ENCODE assay signal across 9 cellular contexts in genomic region chr11:10076458-10077141, GRCh38.
DNase-seq lines count a peak whose midpoint lies in the region; ATAC-seq and TF ChIP-seq lines count a peak whose summit lies in the region.
"Had no signal": no experiment of that assay in that cellular context is flagged by ENCODE, and none has a peak within 500 bp of the region (broad histone marks: within the 10 kb centered on the region; RNA-seq: fewer than 3 reads in every experiment).

No MANE protein-coding gene starts in this region.

- TF ChIP-seq CTCF in chondrocyte (IDR thresholded peaks at IDR 0.05): peak; percentile 77

- H3K4me1 ChIP-seq in SJCRH30: no peaks in the 10 kb centered on the region

- no peak overlapping the region for H3K27ac ChIP-seq in SJCRH30

- no peak overlapping the region for H3K4me3 Mint-ChIP-seq in chondrocyte (ENCODE audit: unreplicated experiment)
- H3K4me3 Mint-ChIP-seq in naive B cell: no peak overlapping the region
- H3K4me3 Mint-ChIP-seq: brain had no signal

- peak; percentile 64 for ATAC-seq in HG02885 (IDR thresholded peaks at IDR 0.05; ENCODE audit: poor library complexity, unreplicated experiment)
- ATAC-seq in naive B cell (ENCODE audit: low read depth in 2 of 2): no peak
- no peak for ATAC-seq in GM18520 (IDR thresholded peaks at IDR 0.05; ENCODE audit: unreplicated experiment)
- no peak for ATAC-seq in HG03045 (IDR thresholded peaks at IDR 0.05; ENCODE audit: unreplicated experiment)

- no peaks in the 10 kb centered on the region for H3K27me3 ChIP-seq in SJCRH30

- DNase-seq in activated T-cell treated with anti-CD3 and anti-CD28 coated beads for 1 hour (ENCODE audit: low read depth) (peak; percentile 2), SJCRH30 (peak; percentile 30 to 49), chondrocyte (ENCODE audit: low spot score) (no peak), naive B cell (peak; percentile 15)
- no peak for DNase-seq in activated T-cell treated with anti-CD3 and anti-CD28 coated beads, Interleukin-2, amount 50 U/mL, for 1 hour

- H3K4me3 ChIP-seq in SJCRH30: no peak overlapping the region

- peaks cover 19% of the 10 kb centered on the region; the same call in 1 of the 2 replicates for H3K9me3 ChIP-seq in SJCRH30 (replicated peaks)

- peaks cover 24% of the 10 kb centered on the region for H3K9me3 Mint-ChIP-seq in chondrocyte (ENCODE audit: low read depth)
- H3K9me3 Mint-ChIP-seq in naive B cell: peaks cover 0 to 40% (median 26%) of the 10 kb centered on the region in 7 donors

- H3K36me3 ChIP-seq in SJCRH30: no peaks in the 10 kb centered on the region

- peaks cover 24% of the 10 kb centered on the region for H3K4me1 Mint-ChIP-seq in chondrocyte (ENCODE audit: low read depth)
- peaks cover 0 to 6% (median 5%) of the 10 kb centered on the region in 3 donors for H3K4me1 Mint-ChIP-seq in naive B cell
- H3K4me1 Mint-ChIP-seq: brain had no signal

- peak overlapping the region; percentile 27 for H3K27ac Mint-ChIP-seq in chondrocyte (ENCODE audit: unreplicated experiment)
- peak overlapping the region in 1 of 6 donors; percentile 50 for H3K27ac Mint-ChIP-seq in naive B cell

- H3K36me3 Mint-ChIP-seq in chondrocyte (ENCODE audit: low read depth) (peaks cover 18% of the 10 kb centered on the region), naive B cell (peaks cover 6 to 8% of the 10 kb centered on the region in 2 donors)

- H3K27me3 Mint-ChIP-seq in chondrocyte (ENCODE audit: low read depth): no peaks in the 10 kb centered on the region
- no peaks in the 10 kb centered on the region for H3K27me3 Mint-ChIP-seq in naive B cell
- H3K27me3 Mint-ChIP-seq: brain had no signal

Comparison
In these comparisons a context has a peak if more than half of its experiments do, and no peak if none do; other contexts are left out.
1. DNase-seq: peak in activated T-cell treated with anti-CD3 and anti-CD28 coated beads for 1 hour (single experiment), SJCRH30 (2 of 2) and naive B cell (single experiment); none in activated T-cell treated with anti-CD3 and anti-CD28 coated beads, Interleukin-2, amount 50 U/mL, for 1 hour (single experiment) and chondrocyte (single experiment).